Comparison of ENCODE assay signal across 1 cellular context in the genomic region with DNA sequence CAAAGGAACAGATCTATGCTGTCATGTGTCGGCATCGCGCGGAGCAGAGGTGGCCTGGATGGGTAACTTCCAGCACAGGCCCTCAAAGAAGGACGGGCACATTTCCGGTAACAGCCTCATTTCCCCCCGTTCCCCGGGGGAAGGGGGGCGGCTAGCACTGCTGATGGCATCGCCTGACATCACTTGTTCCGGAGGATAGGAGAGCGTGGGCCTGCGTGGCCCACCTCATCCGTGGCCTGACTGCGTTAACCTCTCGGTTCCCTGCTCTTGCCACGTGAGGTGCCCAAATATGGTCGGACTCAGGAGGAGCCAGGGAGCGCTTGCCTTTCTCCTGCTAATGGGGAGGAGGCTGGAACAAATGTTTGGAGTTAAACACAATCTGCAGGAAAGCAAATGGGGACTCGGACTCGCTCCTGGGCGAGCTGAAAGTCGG.
TF ChIP-seq lines count a peak whose summit lies in the region.

A gene with protein sequence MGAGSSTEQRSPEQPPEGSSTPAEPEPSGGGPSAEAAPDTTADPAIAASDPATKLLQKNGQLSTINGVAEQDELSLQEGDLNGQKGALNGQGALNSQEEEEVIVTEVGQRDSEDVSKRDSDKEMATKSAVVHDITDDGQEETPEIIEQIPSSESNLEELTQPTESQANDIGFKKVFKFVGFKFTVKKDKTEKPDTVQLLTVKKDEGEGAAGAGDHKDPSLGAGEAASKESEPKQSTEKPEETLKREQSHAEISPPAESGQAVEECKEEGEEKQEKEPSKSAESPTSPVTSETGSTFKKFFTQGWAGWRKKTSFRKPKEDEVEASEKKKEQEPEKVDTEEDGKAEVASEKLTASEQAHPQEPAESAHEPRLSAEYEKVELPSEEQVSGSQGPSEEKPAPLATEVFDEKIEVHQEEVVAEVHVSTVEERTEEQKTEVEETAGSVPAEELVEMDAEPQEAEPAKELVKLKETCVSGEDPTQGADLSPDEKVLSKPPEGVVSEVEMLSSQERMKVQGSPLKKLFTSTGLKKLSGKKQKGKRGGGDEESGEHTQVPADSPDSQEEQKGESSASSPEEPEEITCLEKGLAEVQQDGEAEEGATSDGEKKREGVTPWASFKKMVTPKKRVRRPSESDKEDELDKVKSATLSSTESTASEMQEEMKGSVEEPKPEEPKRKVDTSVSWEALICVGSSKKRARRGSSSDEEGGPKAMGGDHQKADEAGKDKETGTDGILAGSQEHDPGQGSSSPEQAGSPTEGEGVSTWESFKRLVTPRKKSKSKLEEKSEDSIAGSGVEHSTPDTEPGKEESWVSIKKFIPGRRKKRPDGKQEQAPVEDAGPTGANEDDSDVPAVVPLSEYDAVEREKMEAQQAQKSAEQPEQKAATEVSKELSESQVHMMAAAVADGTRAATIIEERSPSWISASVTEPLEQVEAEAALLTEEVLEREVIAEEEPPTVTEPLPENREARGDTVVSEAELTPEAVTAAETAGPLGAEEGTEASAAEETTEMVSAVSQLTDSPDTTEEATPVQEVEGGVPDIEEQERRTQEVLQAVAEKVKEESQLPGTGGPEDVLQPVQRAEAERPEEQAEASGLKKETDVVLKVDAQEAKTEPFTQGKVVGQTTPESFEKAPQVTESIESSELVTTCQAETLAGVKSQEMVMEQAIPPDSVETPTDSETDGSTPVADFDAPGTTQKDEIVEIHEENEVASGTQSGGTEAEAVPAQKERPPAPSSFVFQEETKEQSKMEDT (N-terminal part only) (plus strand): TSS at position 365 of the 433 bp plus-strand sequence. CDS start 596 bp downstream, outside the sequence.

TF ChIP-seq in WTC11, 78 proteins besides CTCF, POLR2A, EP300 and RAD21 (continued from another document):
- TF ChIP-seq, protein P1, sequence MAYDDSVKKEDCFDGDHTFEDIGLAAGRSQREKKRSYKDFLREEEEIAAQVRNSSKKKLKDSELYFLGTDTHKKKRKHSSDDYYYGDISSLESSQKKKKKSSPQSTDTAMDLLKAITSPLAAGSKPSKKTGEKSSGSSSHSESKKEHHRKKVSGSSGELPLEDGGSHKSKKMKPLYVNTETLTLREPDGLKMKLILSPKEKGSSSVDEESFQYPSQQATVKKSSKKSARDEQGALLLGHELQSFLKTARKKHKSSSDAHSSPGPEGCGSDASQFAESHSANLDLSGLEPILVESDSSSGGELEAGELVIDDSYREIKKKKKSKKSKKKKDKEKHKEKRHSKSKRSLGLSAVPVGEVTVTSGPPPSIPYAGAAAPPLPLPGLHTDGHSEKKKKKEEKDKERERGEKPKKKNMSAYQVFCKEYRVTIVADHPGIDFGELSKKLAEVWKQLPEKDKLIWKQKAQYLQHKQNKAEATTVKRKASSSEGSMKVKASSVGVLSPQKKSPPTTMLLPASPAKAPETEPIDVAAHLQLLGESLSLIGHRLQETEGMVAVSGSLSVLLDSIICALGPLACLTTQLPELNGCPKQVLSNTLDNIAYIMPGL (CRISPR knock-in tag; IDR thresholded peaks at IDR 0.05): no peak
- TF ChIP-seq, protein P2, sequence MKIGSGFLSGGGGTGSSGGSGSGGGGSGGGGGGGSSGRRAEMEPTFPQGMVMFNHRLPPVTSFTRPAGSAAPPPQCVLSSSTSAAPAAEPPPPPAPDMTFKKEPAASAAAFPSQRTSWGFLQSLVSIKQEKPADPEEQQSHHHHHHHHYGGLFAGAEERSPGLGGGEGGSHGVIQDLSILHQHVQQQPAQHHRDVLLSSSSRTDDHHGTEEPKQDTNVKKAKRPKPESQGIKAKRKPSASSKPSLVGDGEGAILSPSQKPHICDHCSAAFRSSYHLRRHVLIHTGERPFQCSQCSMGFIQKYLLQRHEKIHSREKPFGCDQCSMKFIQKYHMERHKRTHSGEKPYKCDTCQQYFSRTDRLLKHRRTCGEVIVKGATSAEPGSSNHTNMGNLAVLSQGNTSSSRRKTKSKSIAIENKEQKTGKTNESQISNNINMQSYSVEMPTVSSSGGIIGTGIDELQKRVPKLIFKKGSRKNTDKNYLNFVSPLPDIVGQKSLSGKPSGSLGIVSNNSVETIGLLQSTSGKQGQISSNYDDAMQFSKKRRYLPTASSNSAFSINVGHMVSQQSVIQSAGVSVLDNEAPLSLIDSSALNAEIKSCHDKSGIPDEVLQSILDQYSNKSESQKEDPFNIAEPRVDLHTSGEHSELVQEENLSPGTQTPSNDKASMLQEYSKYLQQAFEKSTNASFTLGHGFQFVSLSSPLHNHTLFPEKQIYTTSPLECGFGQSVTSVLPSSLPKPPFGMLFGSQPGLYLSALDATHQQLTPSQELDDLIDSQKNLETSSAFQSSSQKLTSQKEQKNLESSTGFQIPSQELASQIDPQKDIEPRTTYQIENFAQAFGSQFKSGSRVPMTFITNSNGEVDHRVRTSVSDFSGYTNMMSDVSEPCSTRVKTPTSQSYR (CRISPR knock-in tag; IDR thresholded peaks at IDR 0.05): no peak
- TF ChIP-seq CREB1 (CRISPR knock-in tag; IDR thresholded peaks at IDR 0.05) (no peak), TEAD1 (CRISPR knock-in tag; IDR thresholded peaks at IDR 0.05) (no peak; the same call in 1 of the 2 replicates), TCF7 (CRISPR knock-in tag; IDR thresholded peaks at IDR 0.05; ENCODE audit: low read depth) (no peak), FOXK1 (CRISPR knock-in tag; IDR thresholded peaks at IDR 0.05) (no peak), SOX15 (CRISPR knock-in tag; IDR thresholded peaks at IDR 0.05) (no peak), CREM (CRISPR knock-in tag; IDR thresholded peaks at IDR 0.05) (0 out of 2 replicates have a peak, but pooled peaks have one; percentile 24), SMAD3 (CRISPR knock-in tag; IDR thresholded peaks at IDR 0.05; ENCODE audit: borderline replicate concordance) (no peak)
- TF ChIP-seq, protein P3, sequence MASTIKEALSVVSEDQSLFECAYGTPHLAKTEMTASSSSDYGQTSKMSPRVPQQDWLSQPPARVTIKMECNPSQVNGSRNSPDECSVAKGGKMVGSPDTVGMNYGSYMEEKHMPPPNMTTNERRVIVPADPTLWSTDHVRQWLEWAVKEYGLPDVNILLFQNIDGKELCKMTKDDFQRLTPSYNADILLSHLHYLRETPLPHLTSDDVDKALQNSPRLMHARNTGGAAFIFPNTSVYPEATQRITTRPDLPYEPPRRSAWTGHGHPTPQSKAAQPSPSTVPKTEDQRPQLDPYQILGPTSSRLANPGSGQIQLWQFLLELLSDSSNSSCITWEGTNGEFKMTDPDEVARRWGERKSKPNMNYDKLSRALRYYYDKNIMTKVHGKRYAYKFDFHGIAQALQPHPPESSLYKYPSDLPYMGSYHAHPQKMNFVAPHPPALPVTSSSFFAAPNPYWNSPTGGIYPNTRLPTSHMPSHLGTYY (CRISPR knock-in tag; IDR thresholded peaks at IDR 0.05): no peak
- TF ChIP-seq, protein P4, sequence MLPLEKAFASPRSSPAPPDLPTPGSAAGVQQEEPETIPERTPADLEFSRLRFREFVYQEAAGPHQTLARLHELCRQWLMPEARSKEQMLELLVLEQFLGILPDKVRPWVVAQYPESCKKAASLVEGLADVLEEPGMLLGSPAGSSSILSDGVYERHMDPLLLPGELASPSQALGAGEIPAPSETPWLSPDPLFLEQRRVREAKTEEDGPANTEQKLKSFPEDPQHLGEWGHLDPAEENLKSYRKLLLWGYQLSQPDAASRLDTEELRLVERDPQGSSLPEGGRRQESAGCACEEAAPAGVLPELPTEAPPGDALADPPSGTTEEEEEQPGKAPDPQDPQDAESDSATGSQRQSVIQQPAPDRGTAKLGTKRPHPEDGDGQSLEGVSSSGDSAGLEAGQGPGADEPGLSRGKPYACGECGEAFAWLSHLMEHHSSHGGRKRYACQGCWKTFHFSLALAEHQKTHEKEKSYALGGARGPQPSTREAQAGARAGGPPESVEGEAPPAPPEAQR (CRISPR knock-in tag; IDR thresholded peaks at IDR 0.05): no peak
- TF ChIP-seq, protein P5, sequence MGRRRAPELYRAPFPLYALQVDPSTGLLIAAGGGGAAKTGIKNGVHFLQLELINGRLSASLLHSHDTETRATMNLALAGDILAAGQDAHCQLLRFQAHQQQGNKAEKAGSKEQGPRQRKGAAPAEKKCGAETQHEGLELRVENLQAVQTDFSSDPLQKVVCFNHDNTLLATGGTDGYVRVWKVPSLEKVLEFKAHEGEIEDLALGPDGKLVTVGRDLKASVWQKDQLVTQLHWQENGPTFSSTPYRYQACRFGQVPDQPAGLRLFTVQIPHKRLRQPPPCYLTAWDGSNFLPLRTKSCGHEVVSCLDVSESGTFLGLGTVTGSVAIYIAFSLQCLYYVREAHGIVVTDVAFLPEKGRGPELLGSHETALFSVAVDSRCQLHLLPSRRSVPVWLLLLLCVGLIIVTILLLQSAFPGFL (CRISPR knock-in tag; IDR thresholded peaks at IDR 0.05; ENCODE audit: borderline replicate concordance): no peak
- TF ChIP-seq, protein P6, sequence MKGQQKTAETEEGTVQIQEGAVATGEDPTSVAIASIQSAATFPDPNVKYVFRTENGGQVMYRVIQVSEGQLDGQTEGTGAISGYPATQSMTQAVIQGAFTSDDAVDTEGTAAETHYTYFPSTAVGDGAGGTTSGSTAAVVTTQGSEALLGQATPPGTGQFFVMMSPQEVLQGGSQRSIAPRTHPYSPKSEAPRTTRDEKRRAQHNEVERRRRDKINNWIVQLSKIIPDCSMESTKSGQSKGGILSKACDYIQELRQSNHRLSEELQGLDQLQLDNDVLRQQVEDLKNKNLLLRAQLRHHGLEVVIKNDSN (CRISPR knock-in tag; IDR thresholded peaks at IDR 0.05): peak; percentile 39; the same call in 1 of the 2 replicates
TF ChIP-seq in WTC11: peak in this region for 6.
